Comparison of ENCODE assay signal across 8 cellular contexts in genomic region chr1:230979389-230979716, GRCh38. TPM values are rescaled to one million over a fixed set of nuclear protein-coding genes. Genes with fewer than 3 reads are reported as not detected.
DNase-seq lines count a peak whose midpoint lies in the region; ATAC-seq lines count a peak whose summit lies in the region.

No MANE protein-coding gene starts in this region.

- peak overlapping the region; percentile 59 for H3K9ac ChIP-seq in iPS-18a (ENCODE audit: low read length)

- H3K27me3 Mint-ChIP-seq in activated T-helper 17 cell treated with anti-CD3 and anti-CD28 coated beads, Interleukin-2, amount 50 U/mL, for 72 hours, result no peaks in the 10 kb centered on the region
- H3K27me3 Mint-ChIP-seq in stimulated activated naive B cell treated with anti-CD40 and anti-IgM and Interleukin-4, amounts not matched to agents 10 μg/mL and 1 μg/mL and 100 μg/mL, for 72 hours, result no peaks in the 10 kb centered on the region

- H3K4me3 ChIP-seq in iPS-18a (ENCODE audit: low read length), result peak overlapping the region; percentile 98

- H3K27me3 ChIP-seq in iPS-18a (ENCODE audit: control insufficient read depth, insufficient read depth, low read length), result peaks cover 65% of the 10 kb centered on the region

- peaks cover 20% of the 10 kb centered on the region for H3K4me1 Mint-ChIP-seq in activated T-helper 17 cell treated with anti-CD3 and anti-CD28 coated beads, Interleukin-2, amount 50 U/mL, for 72 hours
- H3K4me1 Mint-ChIP-seq in stimulated activated naive B cell treated with anti-CD40 and anti-IgM and Interleukin-4, amounts not matched to agents 10 μg/mL and 1 μg/mL and 100 μg/mL, for 72 hours, result peaks cover 20 to 31% of the 10 kb centered on the region in 2 donors

- DNase-seq in DMS 273 (lab: John Stamatoyannopoulos, UW; ENCODE audit: unreplicated experiment) (peak; percentile 36), DMS 273 treated with DMSO at 0.1 percent for 48 hours (lab: John Stamatoyannopoulos, UW) (no peak), UCSD-AML1 (lab: John Stamatoyannopoulos, UW; ENCODE audit: unreplicated experiment) (no peak), G401 (ENCODE audit: low spot score) (no peak)
- DNase-seq in stimulated activated naive B cell treated with anti-CD40 and anti-IgM and Interleukin-4, amounts not matched to agents 10 μg/mL and 1 μg/mL and 100 μg/mL, for 72 hours, result no peak

- in situ Hi-C loops in G401 (cut with HindIII; ENCODE audit: low sequenced_read_pairs), result no loop called here

- H3K9me3 ChIP-seq in iPS-18a (ENCODE audit: control insufficient read depth, low read depth, low read length), result no peaks in the 10 kb centered on the region

- peaks cover 10% of the 10 kb centered on the region for H3K4me1 ChIP-seq in iPS-18a (ENCODE audit: control insufficient read depth, low read depth, low read length)

- no peak for ATAC-seq in activated T-helper 17 cell treated with anti-CD3 and anti-CD28 coated beads, Interleukin-2, amount 50 U/mL, for 72 hours (replicated peaks)
- no peak for ATAC-seq in stimulated activated naive B cell treated with anti-CD40 and anti-IgM and Interleukin-4, amounts not matched to agents 10 μg/mL and 1 μg/mL and 100 μg/mL, for 72 hours (replicated peaks)
- no peak for ATAC-seq in GM18861 (IDR thresholded peaks at IDR 0.05; ENCODE audit: unreplicated experiment)

- no peak overlapping the region for H3K27ac ChIP-seq in iPS-18a (ENCODE audit: low read length)

- H3K9me3 Mint-ChIP-seq in activated T-helper 17 cell treated with anti-CD3 and anti-CD28 coated beads, Interleukin-2, amount 50 U/mL, for 72 hours, result no peaks in the 10 kb centered on the region
- no peaks in the 10 kb centered on the region for H3K9me3 Mint-ChIP-seq in stimulated activated naive B cell treated with anti-CD40 and anti-IgM and Interleukin-4, amounts not matched to agents 10 μg/mL and 1 μg/mL and 100 μg/mL, for 72 hours

- H3K4me3 Mint-ChIP-seq in activated T-helper 17 cell treated with anti-CD3 and anti-CD28 coated beads, Interleukin-2, amount 50 U/mL, for 72 hours, result no peak overlapping the region
- H3K4me3 Mint-ChIP-seq in stimulated activated naive B cell treated with anti-CD40 and anti-IgM and Interleukin-4, amounts not matched to agents 10 μg/mL and 1 μg/mL and 100 μg/mL, for 72 hours, result no peak overlapping the region

- H3K36me3 ChIP-seq in iPS-18a (ENCODE audit: control insufficient read depth, low read depth, low read length), result no peaks in the 10 kb centered on the region

- peak overlapping the region; percentile 93 for H3K27ac Mint-ChIP-seq in activated T-helper 17 cell treated with anti-CD3 and anti-CD28 coated beads, Interleukin-2, amount 50 U/mL, for 72 hours
- H3K27ac Mint-ChIP-seq in stimulated activated naive B cell treated with anti-CD40 and anti-IgM and Interleukin-4, amounts not matched to agents 10 μg/mL and 1 μg/mL and 100 μg/mL, for 72 hours, result peak overlapping the region; percentile 97

- H3K36me3 Mint-ChIP-seq in activated T-helper 17 cell treated with anti-CD3 and anti-CD28 coated beads, Interleukin-2, amount 50 U/mL, for 72 hours (ENCODE audit: low read depth), result peaks cover 24% of the 10 kb centered on the region
- H3K36me3 Mint-ChIP-seq in stimulated activated naive B cell treated with anti-CD40 and anti-IgM and Interleukin-4, amounts not matched to agents 10 μg/mL and 1 μg/mL and 100 μg/mL, for 72 hours, result peaks cover 18 to 34% of the 10 kb centered on the region in 2 donors

RNA-seq across cellular contexts. Expression of gene ARV1, which starts 0.5 kb away (rescaled TPM):
- total RNA-seq in activated T-helper 17 cell treated with anti-CD3 and anti-CD28 coated beads, Interleukin-2, amount 50 U/mL, for 72 hours, result 10 to 100 TPM in 1 of 2 donors, 1 to 10 TPM in 1; 8.9 to 15.4 TPM
- total RNA-seq in G401 (2014; rRNA removed; shearing (Covaris generic)), result 12.2 and 13.5 TPM in 2 replicates

RNA-seq across cellular contexts. Expression of gene TTC13, which starts 0.7 kb away (rescaled TPM):
- 10 to 100 TPM; 13.3 to 22.0 TPM for total RNA-seq in activated T-helper 17 cell treated with anti-CD3 and anti-CD28 coated beads, Interleukin-2, amount 50 U/mL, for 72 hours
- total RNA-seq in G401 (2014; rRNA removed; shearing (Covaris generic)), result 3.5 and 14.8 TPM in 2 replicates
